In genomic region chr17:31746884-31747495, GRCh38 we compare ENCODE assay signal across 18 cellular contexts.
DNase-seq lines count a peak whose midpoint lies in the region; ATAC-seq and TF ChIP-seq lines count a peak whose summit lies in the region.
"Had no signal": no experiment of that assay in that cellular context is flagged by ENCODE, and none has a peak within 500 bp of the region (broad histone marks: within the 10 kb centered on the region; RNA-seq: fewer than 3 reads in every experiment).

No MANE protein-coding gene starts in this region.

- H4K12ac ChIP-seq in trophoblast cell (ENCODE audit: low read depth, low read length), result no peak overlapping the region

- H3K9me3 Mint-ChIP-seq in natural killer cell treated with Interleukin-12 subunit alpha and Interleukin-12 subunit beta and Interleukin-15 and Interleukin-18, amount 100 ng/mL, for 72 hours, result no peaks in the 10 kb centered on the region
- H3K9me3 Mint-ChIP-seq: CD4-positive, CD25-positive, alpha-beta regulatory T cell; CD8-positive, alpha-beta memory T cell; GM23338 had no signal

- no peak overlapping the region for H3K4ac ChIP-seq in trophoblast cell (ENCODE audit: low read depth, low read length)

- H3K9me3 ChIP-seq in Karpas-422 (ENCODE audit: low read length) (no peaks in the 10 kb centered on the region), ascending aorta (no peaks in the 10 kb centered on the region), trophoblast cell (ENCODE audit: insufficient read depth, low read depth, low read length) (no peaks in the 10 kb centered on the region), left lung (no peaks in the 10 kb centered on the region)
- H3K9me3 ChIP-seq: BE2C had no signal

- no peak overlapping the region for H3K4me3 Mint-ChIP-seq in natural killer cell treated with Interleukin-12 subunit alpha and Interleukin-12 subunit beta and Interleukin-15 and Interleukin-18, amount 100 ng/mL, for 72 hours
- H3K4me3 Mint-ChIP-seq: CD4-positive, CD25-positive, alpha-beta regulatory T cell; CD8-positive, alpha-beta memory T cell; GM23338 had no signal

- no peak overlapping the region for H3K4me3 ChIP-seq in Karpas-422 (ENCODE audit: low read length)
- no peak overlapping the region for H3K4me3 ChIP-seq in ascending aorta
- no peak overlapping the region for H3K4me3 ChIP-seq in trophoblast cell (ENCODE audit: low read depth, low read length)
- H3K4me3 ChIP-seq in left lung, result no peak overlapping the region
- H3K4me3 ChIP-seq: GM23338, K562 had no signal

- H3K27me3 Mint-ChIP-seq in natural killer cell treated with Interleukin-12 subunit alpha and Interleukin-12 subunit beta and Interleukin-15 and Interleukin-18, amount 100 ng/mL, for 72 hours, result peaks cover 14 to 18% of the 10 kb centered on the region in 2 donors

- H3K18ac ChIP-seq in trophoblast cell (ENCODE audit: low read length), result no peak overlapping the region

- no peak overlapping the region for H2AFZ ChIP-seq in Karpas-422 (ENCODE audit: low read length)
- no peak overlapping the region for H2AFZ ChIP-seq in trophoblast cell (ENCODE audit: insufficient read depth, low read length, poor library complexity)
- H2AFZ ChIP-seq: GM23338 had no signal

- H3K79me1 ChIP-seq in trophoblast cell (ENCODE audit: low read length), result no peaks in the 10 kb centered on the region

- no peaks in the 10 kb centered on the region for H3K36me3 ChIP-seq in Karpas-422 (ENCODE audit: insufficient read depth, low read length)
- H3K36me3 ChIP-seq in ascending aorta, result no peaks in the 10 kb centered on the region
- no peaks in the 10 kb centered on the region for H3K36me3 ChIP-seq in trophoblast cell (ENCODE audit: control insufficient read depth in 1 of 2, insufficient read depth in 2 of 2, low read length in 2 of 2)
- no peaks in the 10 kb centered on the region for H3K36me3 ChIP-seq in left lung
- H3K36me3 ChIP-seq: BE2C had no signal

- no peak overlapping the region for H2BK120ac ChIP-seq in trophoblast cell (ENCODE audit: insufficient read depth, low read length, poor library complexity)

- H2AK5ac ChIP-seq in trophoblast cell (ENCODE audit: low read length), result no peak overlapping the region

- TF ChIP-seq CTCF in ascending aorta (IDR thresholded peaks at IDR 0.05) (no peak), left lung (IDR thresholded peaks at IDR 0.05) (no peak)

- no peak overlapping the region for H4K8ac ChIP-seq in trophoblast cell (ENCODE audit: low read depth, low read length)

- H3K79me2 ChIP-seq in Karpas-422 (ENCODE audit: low read length), result no peaks in the 10 kb centered on the region
- no peaks in the 10 kb centered on the region for H3K79me2 ChIP-seq in trophoblast cell (ENCODE audit: control insufficient read depth, insufficient read depth, low read length, poor library complexity)

- H3K27ac ChIP-seq in Karpas-422 (ENCODE audit: low read length), result no peak overlapping the region
- H3K27ac ChIP-seq in ascending aorta, result peak overlapping the region; percentile 52 to 62
- no peak overlapping the region for H3K27ac ChIP-seq in trophoblast cell (ENCODE audit: low read depth, low read length)
- H3K27ac ChIP-seq in left lung, result no peak overlapping the region

- H2BK12ac ChIP-seq in trophoblast cell (ENCODE audit: low read length), result no peak overlapping the region

- intact Hi-C loops in ascending aorta (cut with DNase I) (no loop called here), left lung (cut with DNase I) (no loop called here)

- ATAC-seq in natural killer cell treated with Interleukin-12 subunit alpha and Interleukin-12 subunit beta and Interleukin-15 and Interleukin-18, amount 100 ng/mL, for 72 hours, result no peak
- no peak for ATAC-seq in left lung
- ATAC-seq: GM23338, K562 had no signal

- H2BK5ac ChIP-seq in trophoblast cell (ENCODE audit: low read depth, low read length, poor library complexity), result no peak overlapping the region

- no peak overlapping the region for H3K14ac ChIP-seq in trophoblast cell (ENCODE audit: low read length)

- no peak overlapping the region for H3K23ac ChIP-seq in trophoblast cell (ENCODE audit: low read length)

- H3K36me3 Mint-ChIP-seq in natural killer cell treated with Interleukin-12 subunit alpha and Interleukin-12 subunit beta and Interleukin-15 and Interleukin-18, amount 100 ng/mL, for 72 hours, result no peaks in the 10 kb centered on the region
- H3K36me3 Mint-ChIP-seq: CD4-positive, CD25-positive, alpha-beta regulatory T cell had no signal

- no peaks in the 10 kb centered on the region for H3K27me3 ChIP-seq in Karpas-422 (ENCODE audit: low read length)
- H3K27me3 ChIP-seq in ascending aorta, result no peaks in the 10 kb centered on the region
- H3K27me3 ChIP-seq in trophoblast cell (ENCODE audit: insufficient read depth, low read length), result no peaks in the 10 kb centered on the region
- H3K27me3 ChIP-seq in left lung, result no peaks in the 10 kb centered on the region
- H3K27me3 ChIP-seq: BE2C had no signal

- H3K4me2 ChIP-seq in Karpas-422 (ENCODE audit: low read depth, low read length, poor library complexity, severe bottlenecking) (no peak overlapping the region), trophoblast cell (ENCODE audit: low read length) (no peak overlapping the region)
- H3K4me2 ChIP-seq: GM23338 had no signal

- no peaks in the 10 kb centered on the region for H3K4me1 Mint-ChIP-seq in natural killer cell treated with Interleukin-12 subunit alpha and Interleukin-12 subunit beta and Interleukin-15 and Interleukin-18, amount 100 ng/mL, for 72 hours (ENCODE audit: low read depth in 2 of 2)
- H3K4me1 Mint-ChIP-seq: CD4-positive, CD25-positive, alpha-beta regulatory T cell; CD8-positive, alpha-beta memory T cell had no signal

- no peak overlapping the region for H3K27ac Mint-ChIP-seq in natural killer cell treated with Interleukin-12 subunit alpha and Interleukin-12 subunit beta and Interleukin-15 and Interleukin-18, amount 100 ng/mL, for 72 hours
- H3K27ac Mint-ChIP-seq: CD4-positive, CD25-positive, alpha-beta regulatory T cell; CD8-positive, alpha-beta memory T cell; GM23338 had no signal

- H3K4me1 ChIP-seq in Karpas-422 (ENCODE audit: low read length) (no peaks in the 10 kb centered on the region), ascending aorta (peaks cover 3 to 22% of the 10 kb centered on the region in 2 donors), trophoblast cell (ENCODE audit: control insufficient read depth in 1 of 2, insufficient read depth in 2 of 2, low read length in 2 of 2) (peaks cover 5 to 6% of the 10 kb centered on the region in 2 experiments), left lung (peaks cover 0 to 5% of the 10 kb centered on the region in 2 donors)
- H3K4me1 ChIP-seq: BE2C had no signal

- H3K9ac ChIP-seq in Karpas-422 (ENCODE audit: low read length) (no peak overlapping the region), trophoblast cell (ENCODE audit: low read length) (no peak overlapping the region)

- no peak overlapping the region for H4K91ac ChIP-seq in trophoblast cell (ENCODE audit: low read depth, low read length)

- peak; percentile 27 for DNase-seq in Karpas-422
- DNase-seq in ascending aorta (ENCODE audit: low spot score in 2 of 2), result no peak
- peak; percentile 75 to 91 for DNase-seq in trophoblast cell
- DNase-seq in natural killer cell treated with Interleukin-12 subunit alpha and Interleukin-12 subunit beta and Interleukin-15 and Interleukin-18, amount 100 ng/mL, for 72 hours (ENCODE audit: low spot score), result no peak
- DNase-seq in activated CD4-positive, alpha-beta T cell treated with anti-CD3 and anti-CD28 coated beads for 1 hour, result no peak
- DNase-seq in DMS114 treated with DMSO at 0.1 percent for 48 hours (lab: John Stamatoyannopoulos, UW; ENCODE audit: unreplicated experiment), result no peak
- no peak for DNase-seq in left lung
- DNase-seq: ACHN; BE2C; CD8-positive, alpha-beta memory T cell; COR-L47; DMS153; DMS79; GDM1; HCEC 1CT had no signal

- H4K20me1 ChIP-seq in Karpas-422 (ENCODE audit: insufficient read depth, low read depth, low read length), result no peaks in the 10 kb centered on the region

- no peaks in the 10 kb centered on the region for H3K9me2 ChIP-seq in Karpas-422 (replicated peaks; ENCODE audit: insufficient read depth, low read length)

Comparison
In these comparisons a context has a peak if more than half of its experiments do, and no peak if none do; other contexts are left out.
1. DNase-seq: peak in Karpas-422 (single experiment) and trophoblast cell (2 of 2); none in ascending aorta (0 of 2), natural killer cell treated with Interleukin-12 subunit alpha and Interleukin-12 subunit beta and Interleukin-15 and Interleukin-18, amount 100 ng/mL, for 72 hours (single experiment), activated CD4-positive, alpha-beta T cell treated with anti-CD3 and anti-CD28 coated beads for 1 hour (single experiment), DMS114 treated with DMSO at 0.1 percent for 48 hours (single experiment) and left lung (0 of 2).
2. H3K27ac ChIP-seq: peak in ascending aorta (2 of 2); none in Karpas-422 (single experiment), trophoblast cell (single experiment) and left lung (0 of 2).